In the genomic region with DNA sequence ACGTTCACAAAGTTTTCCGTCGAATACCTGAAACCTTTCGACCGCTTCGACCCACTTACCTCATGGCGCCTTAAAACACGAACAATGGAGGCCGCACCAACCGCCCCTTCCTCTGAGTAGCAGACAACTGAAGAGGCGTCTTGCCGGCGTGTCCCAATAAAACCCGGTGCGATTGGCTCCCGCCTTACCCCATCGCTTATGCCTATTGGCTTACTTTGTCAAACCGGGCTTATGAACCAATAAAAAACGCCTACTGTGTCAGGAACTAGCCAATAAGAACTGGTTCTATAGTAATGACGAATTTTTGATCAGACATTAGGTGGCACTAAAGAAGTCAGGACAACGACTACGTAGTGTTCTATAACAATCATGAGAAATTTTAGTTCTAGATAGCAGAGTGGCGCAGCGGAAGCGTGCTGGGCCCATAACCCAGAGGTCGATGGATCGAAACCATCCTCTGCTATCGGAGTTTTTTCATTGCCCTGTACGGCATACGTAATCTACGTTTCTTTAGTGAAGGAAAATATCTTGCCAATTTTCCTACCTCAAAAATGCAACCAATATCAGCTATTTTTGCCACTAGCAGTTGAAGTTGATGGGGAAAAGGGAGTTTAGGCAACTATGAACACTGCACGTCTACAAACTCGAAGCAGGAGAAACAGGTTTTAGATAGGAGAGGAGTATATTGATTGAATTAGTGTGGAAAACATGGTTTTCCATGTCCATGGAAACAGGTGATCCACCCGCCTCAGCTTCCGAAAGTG, we compare ENCODE assay signal across 8 cellular contexts. TPM values are rescaled to one million over a fixed set of nuclear protein-coding genes. Genes with fewer than 3 reads are reported as not detected.
DNase-seq lines count a peak whose midpoint lies in the region; ATAC-seq, FAIRE-seq and TF ChIP-seq lines count a peak whose summit lies in the region.

Gene ILF2 (minus strand): TSS at position 135 of the 764 bp plus-strand sequence. CDS start 71 bp downstream, at position 64.

- H3K27me3 ChIP-seq in AG04450 (ENCODE audit: control insufficient read depth, insufficient read depth, low read length) (no peaks in the 10 kb centered on the region), bronchial epithelial cell (ENCODE audit: control insufficient read depth, insufficient read depth, low read length) (no peaks in the 10 kb centered on the region), smooth muscle cell (ENCODE audit: low read depth) (no peaks in the 10 kb centered on the region)

- ATAC-seq in GM18870 (IDR thresholded peaks at IDR 0.05; ENCODE audit: unreplicated experiment) (peak; percentile 96), HG03135 (IDR thresholded peaks at IDR 0.05; ENCODE audit: unreplicated experiment) (peak; percentile 95)

- H3K36me3 ChIP-seq in bronchial epithelial cell (ENCODE audit: control insufficient read depth, insufficient read depth, low read length): peaks cover 19% of the 10 kb centered on the region
- no peaks in the 10 kb centered on the region for H3K36me3 ChIP-seq in smooth muscle cell (ENCODE audit: low read depth)

- H3K9me3 ChIP-seq in AG04450 (ENCODE audit: control insufficient read depth, insufficient read depth, low read length) (no peaks in the 10 kb centered on the region; the same call in 1 of the 2 replicates), smooth muscle cell (replicated peaks; ENCODE audit: low read depth) (no peaks in the 10 kb centered on the region)

- WGBS in smooth muscle cell (ENCODE audit: low lambda C conversion rate): under 1% methylated on average over 35 of the region's 35 CpGs

- peaks cover 10% of the 10 kb centered on the region for H4K20me1 ChIP-seq in smooth muscle cell (ENCODE audit: low read depth)

- H3K4me3 ChIP-seq in AG04450 (ENCODE audit: low read depth, low read length): peak within 1 kb of the TSS; percentile 95
- peak within 1 kb of the TSS; percentile 88 for H3K4me3 ChIP-seq in bronchial epithelial cell (ENCODE audit: low read depth, low read length)
- peak within 1 kb of the TSS; percentile 75 for H3K4me3 ChIP-seq in smooth muscle cell

- H2AFZ ChIP-seq in smooth muscle cell (ENCODE audit: low read depth): peak within 1 kb of the TSS; percentile 87

- H3K9ac ChIP-seq in smooth muscle cell (ENCODE audit: low read depth): peak within 1 kb of the TSS; percentile 94

- H3K27ac ChIP-seq in AG04450 (ENCODE audit: low read depth, low read length) (peak within 1 kb of the TSS; percentile 84), VCaP (peak within 1 kb of the TSS; percentile 86), smooth muscle cell (ENCODE audit: low read depth) (peak within 1 kb of the TSS; percentile 80)

- TF ChIP-seq CTCF in AG04450 (IDR thresholded peaks at IDR 0.05; ENCODE audit: low read depth, low read length): peak; percentile 30
- no peak; the same call in 1 of the 2 replicates for TF ChIP-seq CTCF in VCaP (conservative IDR thresholded peaks at IDR 0.05)
- TF ChIP-seq CTCF in bronchial epithelial cell (IDR thresholded peaks at IDR 0.05; ENCODE audit: insufficient read depth, low read length, severe bottlenecking): peak; percentile 19
- TF ChIP-seq CTCF in smooth muscle cell (IDR thresholded peaks at IDR 0.05; ENCODE audit: borderline replicate concordance, insufficient read depth, poor library complexity, severe bottlenecking): no peak

- H3K79me2 ChIP-seq in smooth muscle cell (ENCODE audit: low read depth): peaks cover 39% of the 10 kb centered on the region

- CTCF ChIA-PET in AG04450 (lab: Charles Lee): interaction anchor here (0.6 to 1.8 kb wide), 6 partner anchors 25 to 315 kb away, joined by 3 to 13 read pairs (median 3); partner anchors contain the start of gene RAB13

- peak within 1 kb of the TSS; percentile 93 for H3K4me2 ChIP-seq in smooth muscle cell

- H3F3A ChIP-seq in smooth muscle cell (ENCODE audit: low read depth): peaks cover 8% of the 10 kb centered on the region

- peaks cover 10% of the 10 kb centered on the region for H3K4me1 ChIP-seq in smooth muscle cell (ENCODE audit: low read depth)

- POLR2A ChIA-PET in AG04450 (lab: Yijun Ruan, JAX): interaction anchor here (0.7 to 1.2 kb wide), 3 partner anchors 37 to 275 kb away, joined by 3 to 7 read pairs (median 4); partner anchors contain the start of genes CHTOP and DENND4B

- FAIRE-seq in bronchial epithelial cell (lab: Jason Lieb, UNC): no peak

- DNase-seq in AG04450 (ENCODE audit: low read depth, low spot score): peak; percentile 99
- peak; percentile 97 for DNase-seq in NCI-H2196 (lab: John Stamatoyannopoulos, UW; ENCODE audit: unreplicated experiment)
- DNase-seq in bronchial epithelial cell (ENCODE audit: low read depth): peak; percentile 100
- DNase-seq in iPS-NIHi7 (ENCODE audit: extremely low spot score): peak; percentile 97
- DNase-seq in smooth muscle cell (lab: John Stamatoyannopoulos, UW; ENCODE audit: unreplicated experiment): peak; percentile 84

RNA-seq across cellular contexts. Expression of gene ILF2, which starts in this region (rescaled TPM):
- polyA plus RNA-seq in AG04450 (2011; rRNA removed): 308 and 326 TPM in 2 replicates
- 227 and 232 TPM in 2 replicates for polyA minus RNA-seq in AG04450 (2011; rRNA and poly(A)+ RNA removed)
- 78.9 and 114 TPM in 2 replicates for total RNA-seq in bronchial epithelial cell
- 201 and 206 TPM in 2 replicates for total RNA-seq in smooth muscle cell
- 194 and 241 TPM in 2 replicates for polyA plus RNA-seq in smooth muscle cell

Comparison
In these comparisons a context has a peak if more than half of its experiments do, and no peak if none do; other contexts are left out.
1. Peak in every context shown above with its lines: DNase-seq, ATAC-seq, H3K4me3 ChIP-seq and H3K27ac ChIP-seq.
2. CTCF ChIP-seq: peak in AG04450 (single experiment) and bronchial epithelial cell (single experiment); none in VCaP (single experiment) and smooth muscle cell (single experiment).